ENCODE assay signal across 8 cellular contexts in the genomic region with DNA sequence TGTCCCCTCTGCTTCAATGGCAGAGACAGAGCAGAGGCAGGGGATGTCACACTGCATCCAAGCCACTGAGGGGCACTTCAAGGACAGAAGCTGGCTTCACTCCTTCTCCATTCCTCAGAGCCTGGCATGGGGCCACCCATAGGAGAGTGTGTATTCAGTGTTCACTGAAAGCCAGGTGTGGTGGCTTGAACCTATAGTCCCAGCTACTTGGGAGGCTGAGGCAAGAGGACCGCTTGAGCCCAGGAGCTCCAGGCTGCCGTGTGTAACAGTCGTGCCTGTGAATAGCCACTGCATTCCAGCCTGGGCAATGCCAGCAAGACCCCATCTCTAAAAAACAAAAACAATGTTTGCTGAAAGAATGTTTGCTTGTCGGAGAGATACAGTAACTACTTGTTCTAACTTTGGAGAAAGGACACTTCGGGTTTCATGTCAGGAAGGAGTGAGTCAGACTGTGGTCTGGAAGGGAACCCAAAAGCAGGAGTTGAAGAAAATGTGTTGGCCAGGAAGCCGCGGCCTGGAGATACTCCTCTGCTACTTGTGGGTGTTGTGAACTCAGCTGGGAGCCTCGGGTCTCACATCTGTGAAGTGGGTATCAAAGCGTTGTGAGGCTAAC. TPM values are rescaled to one million over a fixed set of nuclear protein-coding genes. Genes with fewer than 3 reads are reported as not detected.
A peak's percentile ranks its signal among the peaks of the same experiment; 100 is the strongest.
DNase-seq lines count a peak whose midpoint lies in the region; ATAC-seq lines count a peak whose summit lies in the region.

No MANE protein-coding gene starts in this region.

- H3K36me3 Mint-ChIP-seq in T-helper 17 cell (ENCODE audit: low read depth) (peaks cover 6% of the 10 kb centered on the region), memory B cell (peaks cover 12% of the 10 kb centered on the region)

- H3K4me3 Mint-ChIP-seq in T-helper 17 cell, result peak overlapping the region; percentile 85
- no peak overlapping the region for H3K4me3 Mint-ChIP-seq in memory B cell

- H3K9me3 ChIP-seq in T-helper 17 cell (ENCODE audit: control insufficient read depth, low read length, poor library complexity, severe bottlenecking), result no peaks in the 10 kb centered on the region

- peaks cover 67% of the 10 kb centered on the region for H3K4me1 Mint-ChIP-seq in T-helper 17 cell
- H3K4me1 Mint-ChIP-seq in memory B cell, result peaks cover 20% of the 10 kb centered on the region

- no peaks in the 10 kb centered on the region for H3K9me3 Mint-ChIP-seq in memory B cell

- peak; percentile 35 for ATAC-seq in T-helper 17 cell
- no peak for ATAC-seq in memory B cell (ENCODE audit: low read depth)
- no peak for ATAC-seq in GM21825 (IDR thresholded peaks at IDR 0.05; ENCODE audit: unreplicated experiment)
- no peak for ATAC-seq in HG03432 (IDR thresholded peaks at IDR 0.05; ENCODE audit: unreplicated experiment)

- DNase-seq in HCEC 1CT, result peak; percentile 91
- peak in 2 of 3 donors; percentile 34 to 60 for DNase-seq in T-helper 17 cell
- peak; percentile 97 for DNase-seq in astrocyte of the hippocampus (ENCODE audit: low read depth, low spot score)
- DNase-seq in memory B cell (ENCODE audit: low spot score in 2 of 2), result no peak
- DNase-seq in stimulated activated CD8-positive, alpha-beta memory T cell treated with anti-CD3 and anti-CD28 coated beads, Interleukin-7, amount 100 ng/mL, for 24 hours (ENCODE audit: low read depth), result peak; percentile 26
- no peak for DNase-seq in NCI-H146 treated with DMSO at 0.1 percent for 48 hours (lab: John Stamatoyannopoulos, UW; ENCODE audit: unreplicated experiment)

- H3K27me3 Mint-ChIP-seq in T-helper 17 cell (no peaks in the 10 kb centered on the region), memory B cell (no peaks in the 10 kb centered on the region)

- no peak overlapping the region for H3K27ac Mint-ChIP-seq in T-helper 17 cell
- peak overlapping the region; percentile 72 for H3K27ac Mint-ChIP-seq in memory B cell

RNA-seq across cellular contexts. Expression of gene ELK3, which starts 43.4 kb away (rescaled TPM):
- total RNA-seq in T-helper 17 cell, result 10 to 100 TPM; 68.8 to 71.2 TPM

Comparison
In these comparisons a context has a peak if more than half of its experiments do, and no peak if none do; other contexts are left out.
1. DNase-seq: peak in HCEC 1CT (single experiment), T-helper 17 cell (2 of 3), astrocyte of the hippocampus (single experiment) and stimulated activated CD8-positive, alpha-beta memory T cell treated with anti-CD3 and anti-CD28 coated beads, Interleukin-7, amount 100 ng/mL, for 24 hours (single experiment); none in memory B cell (0 of 2) and NCI-H146 treated with DMSO at 0.1 percent for 48 hours (single experiment).